10 cellular contexts compared by ENCODE assay signal in genomic region chrX:107747596-107748161, GRCh38. TPM values are rescaled to one million over a fixed set of nuclear protein-coding genes. Genes with fewer than 3 reads are reported as not detected.
DNase-seq lines count a peak whose midpoint lies in the region; ATAC-seq and TF ChIP-seq lines count a peak whose summit lies in the region.
"Had no signal": no experiment of that assay in that cellular context is flagged by ENCODE, and none has a peak within 500 bp of the region (broad histone marks: within the 10 kb centered on the region; RNA-seq: fewer than 3 reads in every experiment).

No MANE protein-coding gene starts in this region.

- no peak for TF ChIP-seq CTCF in ovary (IDR thresholded peaks at IDR 0.05)

- DNase-seq in DMS79 (lab: John Stamatoyannopoulos, UW) = peak; percentile 18
- DNase-seq in NCI-H2171 treated with DMSO at 0.1 percent for 48 hours (lab: John Stamatoyannopoulos, UW) = peak; percentile 77
- peak in 2 of 5 donors; percentile 34 to 44 for DNase-seq in ovary
- DNase-seq in NCI-H526 treated with DMSO at 0.1 percent for 48 hours (lab: John Stamatoyannopoulos, UW) = no peak
- DNase-seq: DND-41 had no signal

- no peak for TF ChIP-seq POLR2A in ovary (IDR thresholded peaks at IDR 0.05)

- WGBS in esophagus, 2 donors = 22 to 41% methylated on average over 3 of the region's 3 CpGs
- WGBS in ovary, 3 donors = 23 to 38% (median 24%) methylated on average over 3 of the region's 3 CpGs

- H3K27ac ChIP-seq in esophagus (ENCODE audit: low read depth in 2 of 2, low read length in 1 of 2) (peak overlapping the region; percentile 77 to 91), ovary (peak overlapping the region; percentile 15 to 60)
- H3K27ac ChIP-seq: SJSA1 had no signal

- H3K27me3 ChIP-seq in esophagus (ENCODE audit: control insufficient read depth in 1 of 2, insufficient read depth in 2 of 2, low read length in 2 of 2) (no peaks in the 10 kb centered on the region), ovary (no peaks in the 10 kb centered on the region)
- H3K27me3 ChIP-seq: SJSA1 had no signal

- no peak for TF ChIP-seq EP300 in ovary (IDR thresholded peaks at IDR 0.05)

- H3K4me1 ChIP-seq in esophagus (ENCODE audit: control insufficient read depth in 2 of 2, insufficient read depth in 2 of 2, low read length in 1 of 2) = peaks cover 0 to 22% of the 10 kb centered on the region in 2 donors
- peaks cover 31% of the 10 kb centered on the region for H3K4me1 ChIP-seq in ovary (ENCODE audit: insufficient read depth)

- H3K36me3 ChIP-seq in esophagus (ENCODE audit: control insufficient read depth in 2 of 2, insufficient read depth in 2 of 2, low read length in 1 of 2) (no peaks in the 10 kb centered on the region), ovary (no peaks in the 10 kb centered on the region)
- H3K36me3 ChIP-seq: SJSA1 had no signal

- intact Hi-C loops in ovary (cut with DNase I) = no loop called here

- ATAC-seq in HG03095 (IDR thresholded peaks at IDR 0.05; ENCODE audit: unreplicated experiment) (no peak), HG02981 (IDR thresholded peaks at IDR 0.05; ENCODE audit: unreplicated experiment) (no peak), HG02885 (IDR thresholded peaks at IDR 0.05; ENCODE audit: poor library complexity, unreplicated experiment) (no peak)

- no peaks in the 10 kb centered on the region for H3K9me3 ChIP-seq in esophagus (ENCODE audit: control insufficient read depth in 2 of 2, insufficient read depth in 1 of 2, low read depth in 1 of 2, low read length in 1 of 2)
- H3K9me3 ChIP-seq in ovary = no peaks in the 10 kb centered on the region
- H3K9me3 ChIP-seq: SJSA1 had no signal

- H3K4me3 ChIP-seq in esophagus (ENCODE audit: low read depth in 1 of 2, low read length in 2 of 2) (no peak overlapping the region), ovary (no peak overlapping the region)
- H3K4me3 ChIP-seq: SJSA1 had no signal

RNA-seq across cellular contexts. Expression of gene TSC22D3, which starts 27.9 kb away (rescaled TPM):
- polyA plus RNA-seq in esophagus (10 to 100 TPM; 62.5 to 64.5 TPM), ovary (100 to 1,000 TPM; 221 to 241 TPM)
- 100 to 1,000 TPM in 6 of 7 donors, 10 to 100 TPM in 1; 91.5 to 645 (median 365) TPM for total RNA-seq in ovary

RNA-seq across cellular contexts. Expression of gene NCBP2L, which starts 29.9 kb away (rescaled TPM):
- polyA plus RNA-seq in esophagus (under 1 TPM in 1 of 2 donors, not detected in 1; 0.02 TPM), ovary (under 1 TPM; 0.20 to 0.35 TPM)
- 1 to 10 TPM in 2 of 7 donors, under 1 TPM in 4, not detected in 1; 0.28 to 1.6 (median 0.72) TPM for total RNA-seq in ovary
- total RNA-seq: SJSA1 had no signal
